23 cellular contexts compared by ENCODE assay signal in the genomic region with DNA sequence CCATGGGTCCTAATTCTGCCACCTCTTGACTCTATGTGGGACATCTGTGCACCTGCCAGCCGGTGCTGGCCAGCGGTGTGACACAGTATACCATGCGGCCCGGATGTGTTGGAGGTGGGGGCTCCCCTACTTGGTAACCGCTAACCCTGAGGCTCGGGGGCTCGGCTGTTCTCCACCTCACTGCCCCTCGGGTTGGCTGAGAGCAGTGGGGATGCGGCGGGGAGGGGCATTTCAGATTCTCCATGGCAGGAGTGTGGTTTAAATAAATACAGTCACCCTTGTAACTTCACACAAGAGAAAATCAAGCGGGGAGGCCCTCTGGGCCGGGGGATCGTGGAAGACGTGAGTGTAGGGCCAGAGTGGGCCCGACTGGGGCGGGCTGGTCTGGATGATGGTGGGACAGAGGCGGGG. TPM values are rescaled to one million over a fixed set of nuclear protein-coding genes. Genes with fewer than 3 reads are reported as not detected.
A peak's percentile ranks its signal among the peaks of the same experiment; 100 is the strongest.
DNase-seq lines count a peak whose midpoint lies in the region; ATAC-seq and TF ChIP-seq lines count a peak whose summit lies in the region.
"Had no signal": no experiment of that assay in that cellular context is flagged by ENCODE, and none has a peak within 500 bp of the region (broad histone marks: within the 10 kb centered on the region; RNA-seq: fewer than 3 reads in every experiment).

No MANE protein-coding gene starts in this region.

- H3K27ac Mint-ChIP-seq in natural killer cell treated with Interleukin-12 subunit alpha and Interleukin-12 subunit beta and Interleukin-15 and Interleukin-18, amount 100 ng/mL, for 72 hours: no peak overlapping the region
- no peak overlapping the region for H3K27ac Mint-ChIP-seq in natural killer cell
- H3K27ac Mint-ChIP-seq: CD4-positive, alpha-beta T cell; HFFc6 had no signal

- H3K4ac ChIP-seq in neuronal stem cell (ENCODE audit: low read length): no peak overlapping the region

- no peak overlapping the region for H3K14ac ChIP-seq in neuronal stem cell (ENCODE audit: low read length)

- H3K4me3 Mint-ChIP-seq in natural killer cell treated with Interleukin-12 subunit alpha and Interleukin-12 subunit beta and Interleukin-15 and Interleukin-18, amount 100 ng/mL, for 72 hours: no peak overlapping the region
- H3K4me3 Mint-ChIP-seq in natural killer cell: no peak overlapping the region
- H3K4me3 Mint-ChIP-seq: CD4-positive, alpha-beta T cell; HFFc6 had no signal

- H3K18ac ChIP-seq in neuronal stem cell (ENCODE audit: low read length): no peak overlapping the region

- no peak overlapping the region for H2AFZ ChIP-seq in neuronal stem cell (ENCODE audit: low read length)

- H3K4me3 ChIP-seq in neuronal stem cell (ENCODE audit: low read length in 2 of 2): no peak overlapping the region

- H2BK5ac ChIP-seq in neuronal stem cell (ENCODE audit: low read length): no peak overlapping the region

- peak overlapping the region; percentile 51 for H2BK15ac ChIP-seq in neuronal stem cell (ENCODE audit: low read length)

- no peak overlapping the region for H3K4me2 ChIP-seq in neuronal stem cell (ENCODE audit: insufficient read depth, low read length, poor library complexity, severe bottlenecking)

- no peak for TF ChIP-seq CTCF in natural killer cell (IDR thresholded peaks at IDR 0.05)

- H3K9me3 Mint-ChIP-seq in natural killer cell treated with Interleukin-12 subunit alpha and Interleukin-12 subunit beta and Interleukin-15 and Interleukin-18, amount 100 ng/mL, for 72 hours: no peaks in the 10 kb centered on the region
- H3K9me3 Mint-ChIP-seq in natural killer cell: no peaks in the 10 kb centered on the region
- H3K9me3 Mint-ChIP-seq: CD4-positive, alpha-beta T cell had no signal

- H3K9me3 ChIP-seq in neuronal stem cell (replicated peaks in 1 of 2; ENCODE audit: control insufficient read depth in 2 of 2, insufficient read depth in 1 of 2, low read depth in 1 of 2, low read length in 2 of 2): peaks cover 0 to 2% of the 10 kb centered on the region in 2 donors

- intact Hi-C loops in natural killer cell (cut with micrococcal nuclease): no loop called here

- H3K4me1 ChIP-seq in neuronal stem cell (ENCODE audit: control insufficient read depth in 2 of 2, insufficient read depth in 1 of 2, low read depth in 1 of 2, low read length in 2 of 2): no peaks in the 10 kb centered on the region
- H3K4me1 ChIP-seq: BE2C had no signal

- no peaks in the 10 kb centered on the region for H3K27me3 Mint-ChIP-seq in natural killer cell treated with Interleukin-12 subunit alpha and Interleukin-12 subunit beta and Interleukin-15 and Interleukin-18, amount 100 ng/mL, for 72 hours
- H3K27me3 Mint-ChIP-seq in natural killer cell (ENCODE audit: low read depth in 2 of 2): no peaks in the 10 kb centered on the region
- H3K27me3 Mint-ChIP-seq: CD4-positive, alpha-beta T cell had no signal

- no peak overlapping the region for H3K23ac ChIP-seq in neuronal stem cell (ENCODE audit: low read depth, low read length, poor library complexity)

- H4K8ac ChIP-seq in neuronal stem cell (ENCODE audit: low read depth, low read length): no peak overlapping the region

- no peak overlapping the region for H4K91ac ChIP-seq in neuronal stem cell (ENCODE audit: low read depth, low read length, poor library complexity)

- H3K4me1 Mint-ChIP-seq in natural killer cell treated with Interleukin-12 subunit alpha and Interleukin-12 subunit beta and Interleukin-15 and Interleukin-18, amount 100 ng/mL, for 72 hours (ENCODE audit: low read depth in 2 of 2): peaks cover 0 to 2% of the 10 kb centered on the region in 2 donors
- H3K4me1 Mint-ChIP-seq in natural killer cell: peaks cover 0 to 5% of the 10 kb centered on the region in 2 donors

- no peak overlapping the region for H2BK120ac ChIP-seq in neuronal stem cell (ENCODE audit: low read depth, low read length)

- peak; percentile 22 for DNase-seq in activated CD4-positive, CD25-positive, alpha-beta regulatory T cell treated with anti-CD3 and anti-CD28 coated beads, Interleukin-2, amount 50 U/mL, for 72 hours
- DNase-seq in natural killer cell treated with Interleukin-12 subunit alpha and Interleukin-12 subunit beta and Interleukin-15 and Interleukin-18, amount 100 ng/mL, for 72 hours (ENCODE audit: low spot score): peak; percentile 41
- DNase-seq in natural killer cell (no peak), neuronal stem cell (ENCODE audit: low spot score) (no peak), DMS53 (lab: John Stamatoyannopoulos, UW) (no peak)
- DNase-seq: BE2C, HFFc6, IMR-90, Karpas-422, NCI-H1105, NCI-H1694 treated with DMSO at 0.1 percent for 48 hours, NCI-H2107, NCI-H2227 treated with DMSO at 0.1 percent for 48 hours, NCI-H524 had no signal

- peaks cover 0 to 19% (median 0%) of the 10 kb centered on the region in 3 experiments for H3K27me3 ChIP-seq in neuronal stem cell (ENCODE audit: control insufficient read depth in 3 of 3, insufficient read depth in 3 of 3, low read depth in 1 of 3, low read length in 3 of 3)

- H3K36me3 ChIP-seq in neuronal stem cell (replicated peaks in 1 of 2; ENCODE audit: control insufficient read depth in 2 of 2, insufficient read depth in 2 of 2, low read length in 2 of 2): no peaks in the 10 kb centered on the region
- H3K36me3 ChIP-seq: BE2C had no signal

- H3K79me1 ChIP-seq in neuronal stem cell (ENCODE audit: low read depth, low read length): no peaks in the 10 kb centered on the region

- H2BK12ac ChIP-seq in neuronal stem cell (ENCODE audit: low read length): no peak overlapping the region

- no CpG with 5 or more reads among the region's 17 CpGs for WGBS in neuronal stem cell (ENCODE audit: extremely low coverage in 2 of 2, insufficient read length in 2 of 2, insufficient replicate concordance in 1 of 2), 2 donors

- no peak for ATAC-seq in activated CD4-positive, CD25-positive, alpha-beta regulatory T cell treated with anti-CD3 and anti-CD28 coated beads, Interleukin-2, amount 50 U/mL, for 24 hours
- no peak for ATAC-seq in natural killer cell treated with Interleukin-12 subunit alpha and Interleukin-12 subunit beta and Interleukin-15 and Interleukin-18, amount 100 ng/mL, for 72 hours
- ATAC-seq in natural killer cell: no peak
- ATAC-seq in GM21786 (IDR thresholded peaks at IDR 0.05; ENCODE audit: unreplicated experiment): no peak
- ATAC-seq in HG03354 (IDR thresholded peaks at IDR 0.05; ENCODE audit: poor library complexity, severe bottlenecking, unreplicated experiment): no peak
- ATAC-seq: Panc1 had no signal

- H2AK5ac ChIP-seq in neuronal stem cell (ENCODE audit: low read depth, low read length): peak overlapping the region; percentile 6

- peak overlapping the region; percentile 10 for H3K9ac ChIP-seq in neuronal stem cell (ENCODE audit: low read depth, low read length, poor library complexity)

- H3K36me3 Mint-ChIP-seq in natural killer cell treated with Interleukin-12 subunit alpha and Interleukin-12 subunit beta and Interleukin-15 and Interleukin-18, amount 100 ng/mL, for 72 hours: no peaks in the 10 kb centered on the region
- H3K36me3 Mint-ChIP-seq in natural killer cell: no peaks in the 10 kb centered on the region

- no peak overlapping the region for H3K27ac ChIP-seq in neuronal stem cell (replicated peaks; ENCODE audit: low read length)
- H3K27ac ChIP-seq: 22Rv1 had no signal

RNA-seq across cellular contexts. Expression of gene KRTAP10-1, which starts 11.0 kb away (rescaled TPM):
- total RNA-seq in natural killer cell treated with Interleukin-12 subunit alpha and Interleukin-12 subunit beta and Interleukin-15 and Interleukin-18, amount 100 ng/mL, for 72 hours: not detected
- total RNA-seq in natural killer cell: not detected
- polyA plus RNA-seq in neuronal stem cell (2013, experiment 1 of 2): not detected
- polyA plus RNA-seq in neuronal stem cell (2013, experiment 2 of 2): not detected
- total RNA-seq: CD4-positive, alpha-beta T cell; H1; HFFc6; HT-29; IMR-90 had no signal
- polyA plus RNA-seq: AG04450, IMR-90 had no signal

RNA-seq across cellular contexts. Expression of gene KRTAP10-2, which starts 22.3 kb away (rescaled TPM):
- total RNA-seq in natural killer cell treated with Interleukin-12 subunit alpha and Interleukin-12 subunit beta and Interleukin-15 and Interleukin-18, amount 100 ng/mL, for 72 hours: not detected
- total RNA-seq in natural killer cell: not detected
- not detected for polyA plus RNA-seq in neuronal stem cell (2013, experiment 1 of 2)
- not detected for polyA plus RNA-seq in neuronal stem cell (2013, experiment 2 of 2)
- total RNA-seq: CD4-positive, alpha-beta T cell; H1; HFFc6; HT-29; IMR-90 had no signal
- polyA plus RNA-seq: AG04450, IMR-90 had no signal

RNA-seq across cellular contexts. Expression of gene KRTAP10-3, which starts 29.6 kb away (rescaled TPM):
- not detected for total RNA-seq in natural killer cell treated with Interleukin-12 subunit alpha and Interleukin-12 subunit beta and Interleukin-15 and Interleukin-18, amount 100 ng/mL, for 72 hours
- not detected for total RNA-seq in natural killer cell
- not detected for polyA plus RNA-seq in neuronal stem cell (2013, experiment 1 of 2)
- not detected for polyA plus RNA-seq in neuronal stem cell (2013, experiment 2 of 2)
- total RNA-seq: CD4-positive, alpha-beta T cell; H1; HFFc6; HT-29; IMR-90 had no signal
- polyA plus RNA-seq: AG04450, H1, IMR-90 had no signal

RNA-seq across cellular contexts. Expression of gene KRTAP10-4, which starts 44.5 kb away (rescaled TPM):
- total RNA-seq in natural killer cell treated with Interleukin-12 subunit alpha and Interleukin-12 subunit beta and Interleukin-15 and Interleukin-18, amount 100 ng/mL, for 72 hours: not detected
- not detected for total RNA-seq in natural killer cell
- not detected for polyA plus RNA-seq in neuronal stem cell (2013, experiment 1 of 2)
- 0.01 TPM for polyA plus RNA-seq in neuronal stem cell (2013, experiment 2 of 2)
- total RNA-seq: CD4-positive, alpha-beta T cell; H1; HFFc6; HT-29; IMR-90 had no signal
- polyA plus RNA-seq: AG04450, H1, IMR-90 had no signal

RNA-seq across cellular contexts. Expression of gene KRTAP10-5, which starts 51.4 kb away (rescaled TPM):
- not detected for total RNA-seq in natural killer cell treated with Interleukin-12 subunit alpha and Interleukin-12 subunit beta and Interleukin-15 and Interleukin-18, amount 100 ng/mL, for 72 hours
- not detected for total RNA-seq in natural killer cell
- polyA plus RNA-seq in neuronal stem cell (2013, experiment 1 of 2): not detected
- not detected for polyA plus RNA-seq in neuronal stem cell (2013, experiment 2 of 2)
- total RNA-seq: CD4-positive, alpha-beta T cell; H1; HFFc6; HT-29; IMR-90 had no signal
- polyA plus RNA-seq: AG04450, IMR-90 had no signal

Comparison
In these comparisons a context has a peak if more than half of its experiments do, and no peak if none do; other contexts are left out.
1. DNase-seq: peak in activated CD4-positive, CD25-positive, alpha-beta regulatory T cell treated with anti-CD3 and anti-CD28 coated beads, Interleukin-2, amount 50 U/mL, for 72 hours (single experiment) and natural killer cell treated with Interleukin-12 subunit alpha and Interleukin-12 subunit beta and Interleukin-15 and Interleukin-18, amount 100 ng/mL, for 72 hours (single experiment); none in natural killer cell (single experiment), neuronal stem cell (single experiment) and DMS53 (single experiment).